25 cellular contexts compared by ENCODE assay signal in the genomic region with DNA sequence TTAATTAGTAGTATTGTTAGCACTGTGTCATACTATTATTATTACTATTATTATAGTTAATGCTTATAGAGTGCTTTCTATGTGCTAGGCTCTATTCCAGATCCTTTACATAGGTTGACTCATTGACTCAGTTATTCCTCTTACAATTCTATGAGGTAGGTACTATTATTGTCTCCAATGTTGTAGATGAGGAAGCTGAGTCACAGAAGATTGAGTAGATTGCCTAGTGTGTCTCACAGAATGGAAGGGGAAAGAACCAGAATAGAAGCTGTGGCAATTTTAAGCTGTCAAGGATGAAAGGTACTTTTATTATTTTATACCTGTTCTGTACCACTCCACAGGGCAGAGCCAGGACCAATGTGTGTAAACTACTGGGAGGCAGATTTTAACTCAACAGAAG. TPM values are rescaled to one million over a fixed set of nuclear protein-coding genes. Genes with fewer than 3 reads are reported as not detected.
DNase-seq lines count a peak whose midpoint lies in the region; ATAC-seq, FAIRE-seq and TF ChIP-seq lines count a peak whose summit lies in the region.
"Had no signal": no experiment of that assay in that cellular context is flagged by ENCODE, and none has a peak within 500 bp of the region (broad histone marks: within the 10 kb centered on the region; RNA-seq: fewer than 3 reads in every experiment).

No MANE protein-coding gene starts in this region.

- H3K79me2 ChIP-seq in astrocyte (ENCODE audit: insufficient read depth, low read length), result peaks cover 14% of the 10 kb centered on the region

- H3K27ac ChIP-seq in astrocyte (ENCODE audit: low read depth, low read length) (peak overlapping the region; percentile 42), uterus (peak overlapping the region; percentile 96)
- H3K27ac ChIP-seq: A549, BLaER1, HL-60, left ventricle myocardium inferior, neutrophil had no signal

- CTCF ChIA-PET in activated CD8-positive, alpha-beta T cell treated with anti-CD3 and anti-CD28 coated beads for 36 hours (lab: Charles Lee), result no interaction called here
- CTCF ChIA-PET in activated CD8-positive, alpha-beta T cell treated with anti-CD3 and anti-CD28 coated beads, Interleukin-2, amount 10 ng/mL, durations not matched to agents 7 days and 5 days (lab: Charles Lee), result no interaction called here

- no peaks in the 10 kb centered on the region for H3K9me3 ChIP-seq in astrocyte (ENCODE audit: insufficient read depth, low read depth, low read length)
- H3K9me3 ChIP-seq in uterus, result no peaks in the 10 kb centered on the region
- H3K9me3 ChIP-seq: A549, BLaER1, esophagus squamous epithelium, left ventricle myocardium inferior, neutrophil had no signal

- no peaks in the 10 kb centered on the region for H3K36me3 ChIP-seq in astrocyte (ENCODE audit: insufficient read depth, low read length)
- no peaks in the 10 kb centered on the region for H3K36me3 ChIP-seq in uterus
- H3K36me3 ChIP-seq: BLaER1, esophagus squamous epithelium, left ventricle myocardium inferior, neutrophil had no signal

- FAIRE-seq in astrocyte (lab: Jason Lieb, UNC), result no peak
- FAIRE-seq: A549, GM18507 had no signal

- no peak for DNase-seq in activated CD8-positive, alpha-beta T cell treated with anti-CD3 and anti-CD28 coated beads for 36 hours
- no peak for DNase-seq in activated CD8-positive, alpha-beta T cell treated with anti-CD3 and anti-CD28 coated beads, Interleukin-2, amount 10 ng/mL, durations not matched to agents 7 days and 5 days
- DNase-seq in astrocyte (ENCODE audit: low read depth) (peak; percentile 20), iris pigment epithelial cell (ENCODE audit: low read depth) (peak; percentile 47), uterus (no peak), hippocampal formation (lab: John Stamatoyannopoulos, UW) (no peak)
- DNase-seq in activated effector memory CD4-positive, alpha-beta T cell treated with Interleukin-2 at 50 U/mL for 16 hours, result no peak
- DNase-seq in activated CD8-positive, alpha-beta memory T cell treated with anti-CD3 and anti-CD28 coated beads for 24 hours, result no peak
- DNase-seq: activated naive CD4-positive, alpha-beta T cell; amniotic stem cell; Calu3; cerebellar nuclear complex; effector CD4-positive, alpha-beta T cell; esophagus squamous epithelium; head of caudate nucleus; left ventricle myocardium inferior; NCI-H1436 treated with DMSO at 0.1 percent for 48 hours; SHP77 treated with DMSO at 0.1 percent for 48 hours; stimulated activated CD4-positive, alpha-beta T cell treated with anti-CD3 and anti-CD28 coated beads, Interleukin-4, amount 100 ng/mL, for 4 hours had no signal

- ATAC-seq in activated CD8-positive, alpha-beta T cell treated with anti-CD3 and anti-CD28 coated beads for 36 hours, result peak; percentile 28
- ATAC-seq in activated CD8-positive, alpha-beta T cell treated with anti-CD3 and anti-CD28 coated beads, Interleukin-2, amount 10 ng/mL, durations not matched to agents 7 days and 5 days, result no peak
- ATAC-seq: A549 had no signal

- no peak for TF ChIP-seq CTCF in activated CD8-positive, alpha-beta T cell treated with anti-CD3 and anti-CD28 coated beads for 36 hours (IDR thresholded peaks at IDR 0.05)
- TF ChIP-seq CTCF in astrocyte (IDR thresholded peaks at IDR 0.05; ENCODE audit: insufficient read depth, low read depth, low read length), result no peak
- no peak for TF ChIP-seq CTCF in uterus (IDR thresholded peaks at IDR 0.05)

- H3K4me3 ChIP-seq in astrocyte (ENCODE audit: insufficient read depth, low read depth, low read length), result no peak overlapping the region
- H3K4me3 ChIP-seq in uterus, result no peak overlapping the region
- H3K4me3 ChIP-seq: A549, BLaER1, esophagus squamous epithelium, left ventricle myocardium inferior had no signal

- intact Hi-C loops in activated CD8-positive, alpha-beta T cell treated with anti-CD3 and anti-CD28 coated beads for 36 hours (cut with micrococcal nuclease), result no loop called here
- intact Hi-C loops in uterus (cut with DNase I; ENCODE audit: low total_unique reads), result no loop called here

- H3K4me1 ChIP-seq in astrocyte (ENCODE audit: insufficient read depth, low read length) (peaks cover 3% of the 10 kb centered on the region), uterus (no peaks in the 10 kb centered on the region)
- H3K4me1 ChIP-seq: BLaER1 had no signal

- no peak overlapping the region for H3K4me2 ChIP-seq in astrocyte (ENCODE audit: low read length)
- H3K4me2 ChIP-seq: BLaER1 had no signal

- H3K36me3 Mint-ChIP-seq in activated CD8-positive, alpha-beta T cell treated with anti-CD3 and anti-CD28 coated beads for 36 hours (ENCODE audit: low read depth), result peaks cover 1% of the 10 kb centered on the region
- H3K36me3 Mint-ChIP-seq in activated CD8-positive, alpha-beta T cell treated with anti-CD3 and anti-CD28 coated beads, Interleukin-2, amount 10 ng/mL, durations not matched to agents 7 days and 5 days (ENCODE audit: low read depth), result no peaks in the 10 kb centered on the region
- no peaks in the 10 kb centered on the region for H3K36me3 Mint-ChIP-seq in astrocyte (ENCODE audit: low read depth, unreplicated experiment)

- no peaks in the 10 kb centered on the region for H3K27me3 ChIP-seq in astrocyte (ENCODE audit: insufficient read depth, low read length)
- peaks cover 0 to 11% of the 10 kb centered on the region in 2 donors for H3K27me3 ChIP-seq in uterus
- H3K27me3 ChIP-seq: BLaER1, esophagus squamous epithelium, neutrophil had no signal

- H3K27ac Mint-ChIP-seq in activated CD8-positive, alpha-beta T cell treated with anti-CD3 and anti-CD28 coated beads for 36 hours, result no peak overlapping the region
- H3K27ac Mint-ChIP-seq in activated CD8-positive, alpha-beta T cell treated with anti-CD3 and anti-CD28 coated beads, Interleukin-2, amount 10 ng/mL, durations not matched to agents 7 days and 5 days, result no peak overlapping the region
- H3K27ac Mint-ChIP-seq in astrocyte (ENCODE audit: unreplicated experiment), result no peak overlapping the region
- H3K27ac Mint-ChIP-seq: T-helper 1 cell treated with Interleukin-12 subunit alpha and Interleukin-12 subunit beta and Interleukin-4 antibody, amounts not matched to agents 30 μg/mL and 1 μg/mL, for 36 hours had no signal

- POLR2A ChIA-PET in activated CD8-positive, alpha-beta T cell treated with anti-CD3 and anti-CD28 coated beads for 36 hours (lab: Charles Lee), result no interaction called here
- POLR2A ChIA-PET in activated CD8-positive, alpha-beta T cell treated with anti-CD3 and anti-CD28 coated beads, Interleukin-2, amount 10 ng/mL, durations not matched to agents 7 days and 5 days (lab: Charles Lee), result no interaction called here

- no peaks in the 10 kb centered on the region for H3K9me3 Mint-ChIP-seq in activated CD8-positive, alpha-beta T cell treated with anti-CD3 and anti-CD28 coated beads for 36 hours
- no peaks in the 10 kb centered on the region for H3K9me3 Mint-ChIP-seq in activated CD8-positive, alpha-beta T cell treated with anti-CD3 and anti-CD28 coated beads, Interleukin-2, amount 10 ng/mL, durations not matched to agents 7 days and 5 days (ENCODE audit: insufficient read depth)
- H3K9me3 Mint-ChIP-seq in astrocyte (ENCODE audit: unreplicated experiment), result no peaks in the 10 kb centered on the region
- H3K9me3 Mint-ChIP-seq: T-helper 1 cell treated with Interleukin-12 subunit alpha and Interleukin-12 subunit beta and Interleukin-4 antibody, amounts not matched to agents 30 μg/mL and 1 μg/mL, for 36 hours had no signal

- no peaks in the 10 kb centered on the region for H4K20me1 ChIP-seq in astrocyte (ENCODE audit: insufficient read depth, low read length)
- H4K20me1 ChIP-seq: BLaER1 had no signal

- peaks cover 18% of the 10 kb centered on the region for H3K4me1 Mint-ChIP-seq in activated CD8-positive, alpha-beta T cell treated with anti-CD3 and anti-CD28 coated beads for 36 hours (ENCODE audit: low read depth)
- peaks cover 14% of the 10 kb centered on the region for H3K4me1 Mint-ChIP-seq in activated CD8-positive, alpha-beta T cell treated with anti-CD3 and anti-CD28 coated beads, Interleukin-2, amount 10 ng/mL, durations not matched to agents 7 days and 5 days (ENCODE audit: low read depth)
- H3K4me1 Mint-ChIP-seq in astrocyte (ENCODE audit: low read depth, unreplicated experiment), result peaks cover 6% of the 10 kb centered on the region

- H2AFZ ChIP-seq in astrocyte (ENCODE audit: low read depth, low read length), result no peak overlapping the region

- H3K4me3 Mint-ChIP-seq in activated CD8-positive, alpha-beta T cell treated with anti-CD3 and anti-CD28 coated beads for 36 hours, result no peak overlapping the region
- H3K4me3 Mint-ChIP-seq in activated CD8-positive, alpha-beta T cell treated with anti-CD3 and anti-CD28 coated beads, Interleukin-2, amount 10 ng/mL, durations not matched to agents 7 days and 5 days, result no peak overlapping the region
- H3K4me3 Mint-ChIP-seq in astrocyte (ENCODE audit: unreplicated experiment), result no peak overlapping the region
- H3K4me3 Mint-ChIP-seq: T-helper 1 cell treated with Interleukin-12 subunit alpha and Interleukin-12 subunit beta and Interleukin-4 antibody, amounts not matched to agents 30 μg/mL and 1 μg/mL, for 36 hours had no signal

- no peaks in the 10 kb centered on the region for H3K27me3 Mint-ChIP-seq in activated CD8-positive, alpha-beta T cell treated with anti-CD3 and anti-CD28 coated beads for 36 hours
- H3K27me3 Mint-ChIP-seq in activated CD8-positive, alpha-beta T cell treated with anti-CD3 and anti-CD28 coated beads, Interleukin-2, amount 10 ng/mL, durations not matched to agents 7 days and 5 days (ENCODE audit: low read depth), result no peaks in the 10 kb centered on the region
- H3K27me3 Mint-ChIP-seq in astrocyte (ENCODE audit: low read depth, unreplicated experiment), result no peaks in the 10 kb centered on the region

- no peak for TF ChIP-seq POLR2A in uterus (IDR thresholded peaks at IDR 0.05)

- H3K9ac ChIP-seq in astrocyte (ENCODE audit: low read length), result no peak overlapping the region
- H3K9ac ChIP-seq: BLaER1 had no signal

RNA-seq across cellular contexts. Expression of a gene that starts 1.9 kb away (rescaled TPM):
- 1 to 10 TPM; 6.5 to 7.7 TPM for total RNA-seq in activated CD8-positive, alpha-beta T cell treated with anti-CD3 and anti-CD28 coated beads for 36 hours
- 1 to 10 TPM; 4.7 to 5.2 TPM for total RNA-seq in activated CD8-positive, alpha-beta T cell treated with anti-CD3 and anti-CD28 coated beads, Interleukin-2, amount 10 ng/mL, durations not matched to agents 7 days and 5 days
- total RNA-seq in astrocyte (9.6 and 12.3 TPM in 2 replicates), uterus (100 to 1,000 TPM in 3 of 4 donors, 10 to 100 TPM in 1; 70.0 to 362 (median 176) TPM)

RNA-seq across cellular contexts. Expression of a gene that starts 19.1 kb away (rescaled TPM):
- 1 to 10 TPM; 5.6 to 7.9 TPM for total RNA-seq in activated CD8-positive, alpha-beta T cell treated with anti-CD3 and anti-CD28 coated beads for 36 hours
- total RNA-seq in activated CD8-positive, alpha-beta T cell treated with anti-CD3 and anti-CD28 coated beads, Interleukin-2, amount 10 ng/mL, durations not matched to agents 7 days and 5 days, result 1 to 10 TPM; 2.4 to 2.7 TPM
- total RNA-seq in astrocyte (13.5 and 15.2 TPM in 2 replicates), uterus (100 to 1,000 TPM in 1 of 4 donors, 10 to 100 TPM in 3; 13.8 to 120 (median 66.1) TPM)

RNA-seq across cellular contexts. Expression of a gene that starts 41.5 kb away (rescaled TPM):
- 10 to 100 TPM; 15.8 to 18.7 TPM for total RNA-seq in activated CD8-positive, alpha-beta T cell treated with anti-CD3 and anti-CD28 coated beads for 36 hours
- total RNA-seq in activated CD8-positive, alpha-beta T cell treated with anti-CD3 and anti-CD28 coated beads, Interleukin-2, amount 10 ng/mL, durations not matched to agents 7 days and 5 days, result 1 to 10 TPM; 4.0 TPM
- 49.9 and 51.3 TPM in 2 replicates for total RNA-seq in astrocyte
- 100 to 1,000 TPM in 3 of 4 donors, 10 to 100 TPM in 1; 79.8 to 380 (median 308) TPM for total RNA-seq in uterus

RNA-seq across cellular contexts. Expression of a gene that starts 59.6 kb away (rescaled TPM):
- total RNA-seq in activated CD8-positive, alpha-beta T cell treated with anti-CD3 and anti-CD28 coated beads for 36 hours, result 100 to 1,000 TPM; 234 to 239 TPM
- 100 to 1,000 TPM; 127 to 133 TPM for total RNA-seq in activated CD8-positive, alpha-beta T cell treated with anti-CD3 and anti-CD28 coated beads, Interleukin-2, amount 10 ng/mL, durations not matched to agents 7 days and 5 days
- total RNA-seq in astrocyte (514 and 533 TPM in 2 replicates), uterus (100 to 1,000 TPM; 258 to 722 (median 535) TPM)

Comparison
In these comparisons a context has a peak if more than half of its experiments do, and no peak if none do; other contexts are left out.
1. DNase-seq: peak in astrocyte (single experiment) and iris pigment epithelial cell (single experiment); none in activated CD8-positive, alpha-beta T cell treated with anti-CD3 and anti-CD28 coated beads for 36 hours (single experiment), activated CD8-positive, alpha-beta T cell treated with anti-CD3 and anti-CD28 coated beads, Interleukin-2, amount 10 ng/mL, durations not matched to agents 7 days and 5 days (single experiment), uterus (0 of 2), hippocampal formation (0 of 2), activated effector memory CD4-positive, alpha-beta T cell treated with Interleukin-2 at 50 U/mL for 16 hours (single experiment) and activated CD8-positive, alpha-beta memory T cell treated with anti-CD3 and anti-CD28 coated beads for 24 hours (single experiment).